Comparison of ENCODE assay signal across 22 cellular contexts in the genomic region with DNA sequence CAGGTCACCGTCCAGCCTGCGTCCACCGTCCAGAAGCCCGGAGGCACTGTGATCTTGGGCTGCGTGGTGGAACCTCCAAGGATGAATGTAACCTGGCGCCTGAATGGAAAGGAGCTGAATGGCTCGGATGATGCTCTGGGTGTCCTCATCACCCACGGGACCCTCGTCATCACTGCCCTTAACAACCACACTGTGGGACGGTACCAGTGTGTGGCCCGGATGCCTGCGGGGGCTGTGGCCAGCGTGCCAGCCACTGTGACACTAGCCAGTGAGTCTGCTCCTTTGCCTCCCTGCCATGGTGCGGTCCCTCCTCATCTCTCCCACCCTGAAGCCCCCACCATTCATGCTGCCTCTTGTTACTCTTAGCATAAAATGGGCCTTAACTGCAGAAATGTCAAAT. TPM values are rescaled to one million over a fixed set of nuclear protein-coding genes. Genes with fewer than 3 reads are reported as not detected.
"Had no signal": no experiment of that assay in that cellular context is flagged by ENCODE, and none has a peak within 500 bp of the region (broad histone marks: within the 10 kb centered on the region; RNA-seq: fewer than 3 reads in every experiment).

No MANE protein-coding gene starts in this region.

- H3K36me3 ChIP-seq: ovary, right atrium auricular region had no signal

- H3K4me2 ChIP-seq: hepatocyte, smooth muscle cell had no signal

- H3K27ac Mint-ChIP-seq: dendritic cell treated with granulocyte-macrophage colony-stimulating factor and Interleukin-4, amounts not matched to agents 40 ng/mL and 50 ng/mL, for 4 days; effector memory CD8-positive, alpha-beta T cell; naive thymus-derived CD8-positive, alpha-beta T cell; stimulated activated effector memory CD8-positive, alpha-beta T cell treated with anti-CD3 and anti-CD28 coated beads, Interleukin-12 subunit alpha, Interleukin-12 subunit beta, amount 100 ng/mL, for 72 hours had no signal

- H3K4me1 Mint-ChIP-seq: stimulated activated effector memory CD8-positive, alpha-beta T cell treated with anti-CD3 and anti-CD28 coated beads, Interleukin-12 subunit alpha, Interleukin-12 subunit beta, amount 100 ng/mL, for 72 hours had no signal

- ATAC-seq: effector memory CD8-positive, alpha-beta T cell; foreskin keratinocyte; left colon; left ventricle myocardium superior; naive thymus-derived CD8-positive, alpha-beta T cell; stimulated activated effector memory CD8-positive, alpha-beta T cell treated with anti-CD3 and anti-CD28 coated beads, Interleukin-12 subunit alpha, Interleukin-12 subunit beta, amount 100 ng/mL, for 72 hours; stimulated activated naive CD8-positive, alpha-beta T cell treated with anti-CD3 and anti-CD28 coated beads, Interleukin-15, Interleukin-2, amounts not matched to agents 100 U/mL and 50 U/mL, for 24 hours had no signal

- H3K27me3 Mint-ChIP-seq: dendritic cell treated with granulocyte-macrophage colony-stimulating factor and Interleukin-4, amounts not matched to agents 40 ng/mL and 50 ng/mL, for 4 days had no signal

- H3K9me3 Mint-ChIP-seq: dendritic cell treated with granulocyte-macrophage colony-stimulating factor and Interleukin-4, amounts not matched to agents 40 ng/mL and 50 ng/mL, for 4 days; effector memory CD8-positive, alpha-beta T cell; naive thymus-derived CD8-positive, alpha-beta T cell; stimulated activated effector memory CD8-positive, alpha-beta T cell treated with anti-CD3 and anti-CD28 coated beads, Interleukin-12 subunit alpha, Interleukin-12 subunit beta, amount 100 ng/mL, for 72 hours had no signal

- H3K9me3 ChIP-seq: esophagus squamous epithelium, ovary, right atrium auricular region, testis, tibial nerve had no signal

- DNase-seq: cerebellar nuclear complex; effector memory CD8-positive, alpha-beta T cell; esophagus squamous epithelium; foreskin keratinocyte; head of caudate nucleus; left colon; left ventricle myocardium superior; mesendoderm; naive thymus-derived CD8-positive, alpha-beta T cell; stimulated activated CD4-positive, alpha-beta T cell treated with anti-CD3 and anti-CD28 coated beads, Interleukin-2, amount 100 ng/mL, for 48 hours; stimulated activated CD8-positive, alpha-beta memory T cell treated with anti-CD3 and anti-CD28 coated beads, Interleukin-4, amount 100 ng/mL, for 48 hours; stimulated activated naive CD8-positive, alpha-beta T cell treated with anti-CD3 and anti-CD28 coated beads, Interleukin-15, Interleukin-2, amounts not matched to agents 100 U/mL and 50 U/mL, for 24 hours; testis had no signal

- H3K27me3 ChIP-seq: esophagus squamous epithelium, foreskin keratinocyte, hepatocyte, ovary, right atrium auricular region, testis, tibial nerve had no signal

- H3K4me3 Mint-ChIP-seq: dendritic cell treated with granulocyte-macrophage colony-stimulating factor and Interleukin-4, amounts not matched to agents 40 ng/mL and 50 ng/mL, for 4 days; effector memory CD8-positive, alpha-beta T cell; naive thymus-derived CD8-positive, alpha-beta T cell; stimulated activated effector memory CD8-positive, alpha-beta T cell treated with anti-CD3 and anti-CD28 coated beads, Interleukin-12 subunit alpha, Interleukin-12 subunit beta, amount 100 ng/mL, for 72 hours had no signal

- H3K36me3 Mint-ChIP-seq: naive thymus-derived CD8-positive, alpha-beta T cell; stimulated activated effector memory CD8-positive, alpha-beta T cell treated with anti-CD3 and anti-CD28 coated beads, Interleukin-12 subunit alpha, Interleukin-12 subunit beta, amount 100 ng/mL, for 72 hours had no signal

- H3K27ac ChIP-seq: epithelial cell of prostate, foreskin keratinocyte, hepatocyte, ovary, right atrium auricular region, testis, tibial nerve had no signal

- H2AFZ ChIP-seq: hepatocyte had no signal

- H3K4me3 ChIP-seq: esophagus squamous epithelium, hepatocyte, lung, ovary, right atrium auricular region, smooth muscle cell, testis, tibial nerve had no signal

RNA-seq across cellular contexts. Expression of a gene that starts 39.2 kb away (rescaled TPM):
- total RNA-seq: naive thymus-derived CD8-positive, alpha-beta T cell had no signal
- polyA plus RNA-seq: naive thymus-derived CD8-positive, alpha-beta T cell had no signal
